1 cellular context compared by ENCODE assay signal in genomic region chr9:129557192-129558036, GRCh38.
TF ChIP-seq lines count a peak whose summit lies in the region.

No MANE protein-coding gene starts in this region.

TF ChIP-seq in HepG2, 621 proteins besides CTCF, POLR2A, EP300 and RAD21 (continued from another document and continues in another):
- TF ChIP-seq ZNF574 (CRISPR knock-in tag; IDR thresholded peaks at IDR 0.05): peak; percentile 86
- TF ChIP-seq ZNF674 (CRISPR knock-in tag; IDR thresholded peaks at IDR 0.05; ENCODE audit: low read depth): no peak
- peak; percentile 77; the same call in 1 of the 2 replicates for TF ChIP-seq ZNF605 (CRISPR knock-in tag; IDR thresholded peaks at IDR 0.05)
- peak; percentile 98 for TF ChIP-seq PCBP1 (IDR thresholded peaks at IDR 0.05; ENCODE audit: borderline replicate concordance, low read depth, low read length)
- TF ChIP-seq GPBP1L1 (CRISPR knock-in tag; IDR thresholded peaks at IDR 0.05): no peak
- no peak for TF ChIP-seq ZNF549 (CRISPR knock-in tag; IDR thresholded peaks at IDR 0.05)
- TF ChIP-seq PTBP1 (IDR thresholded peaks at IDR 0.05; ENCODE audit: low read depth, low read length, poor library complexity, severe bottlenecking): peak; percentile 76
- no peak for TF ChIP-seq SATB2 (CRISPR knock-in tag; IDR thresholded peaks at IDR 0.05)
- TF ChIP-seq ZNF704 (CRISPR knock-in tag; IDR thresholded peaks at IDR 0.05; ENCODE audit: borderline replicate concordance): no peak
- no peak for TF ChIP-seq PHB2 (IDR thresholded peaks at IDR 0.05; ENCODE audit: partially characterized antibody)
- no peak for TF ChIP-seq ZFP36 (IDR thresholded peaks at IDR 0.05; ENCODE audit: borderline replicate concordance, low read depth, low read length, partially characterized antibody)
- peak; percentile 99 for TF ChIP-seq ZBTB7A (CRISPR knock-in tag; IDR thresholded peaks at IDR 0.05)
- TF ChIP-seq MZF1 (CRISPR knock-in tag; IDR thresholded peaks at IDR 0.05; ENCODE audit: borderline replicate concordance): no peak
- TF ChIP-seq ZNF543 (CRISPR knock-in tag; IDR thresholded peaks at IDR 0.05): peak; percentile 42; the same call in 1 of the 2 replicates
- TF ChIP-seq TFAP4 (IDR thresholded peaks at IDR 0.05; ENCODE audit: borderline replicate concordance, low read depth): peak; percentile 90
- TF ChIP-seq KMT2A (CRISPR knock-in tag; IDR thresholded peaks at IDR 0.05): peak; percentile 45; the same call in 1 of the 2 replicates
- no peak for TF ChIP-seq MTF1 (CRISPR knock-in tag; IDR thresholded peaks at IDR 0.05)
- peak; percentile 98 for TF ChIP-seq PAXIP1 (CRISPR knock-in tag; conservative IDR thresholded peaks at IDR 0.05)
- peak; percentile 98 for TF ChIP-seq TEAD3 (CRISPR knock-in tag; optimal IDR thresholded peaks at IDR 0.05; ENCODE audit: borderline replicate concordance)
- no peak for TF ChIP-seq MAX (IDR thresholded peaks at IDR 0.05)
- peak; percentile 97 for TF ChIP-seq ZNF609 (CRISPR knock-in tag; IDR thresholded peaks at IDR 0.05; ENCODE audit: borderline replicate concordance)
- TF ChIP-seq CBX1 (IDR thresholded peaks at IDR 0.05; ENCODE audit: low read depth): no peak
- TF ChIP-seq MYPOP (CRISPR knock-in tag; IDR thresholded peaks at IDR 0.05): peak; percentile 91
- TF ChIP-seq RARA (CRISPR knock-in tag; IDR thresholded peaks at IDR 0.05): peak; percentile 99
- no peak for TF ChIP-seq ZNF781 (CRISPR knock-in tag; IDR thresholded peaks at IDR 0.05; ENCODE audit: borderline replicate concordance, not compliant biosample characterization)
- TF ChIP-seq CREM (IDR thresholded peaks at IDR 0.05): peak; percentile 94
- no peak for TF ChIP-seq CREM (CRISPR knock-in tag; IDR thresholded peaks at IDR 0.05)
- no peak for TF ChIP-seq DDIT3 (CRISPR knock-in tag; IDR thresholded peaks at IDR 0.05)
- TF ChIP-seq ZFX (CRISPR knock-in tag; IDR thresholded peaks at IDR 0.05; ENCODE audit: low read depth): peak; percentile 94
- TF ChIP-seq TOE1 (CRISPR knock-in tag; IDR thresholded peaks at IDR 0.05): peak; percentile 62; the same call in 1 of the 2 replicates
- TF ChIP-seq PHF21A (CRISPR knock-in tag; IDR thresholded peaks at IDR 0.05): peak; percentile 99
- TF ChIP-seq PRDM10 (CRISPR knock-in tag; IDR thresholded peaks at IDR 0.05; ENCODE audit: low read depth): peak; percentile 88
